1 cellular context compared by ENCODE assay signal in the genomic region with DNA sequence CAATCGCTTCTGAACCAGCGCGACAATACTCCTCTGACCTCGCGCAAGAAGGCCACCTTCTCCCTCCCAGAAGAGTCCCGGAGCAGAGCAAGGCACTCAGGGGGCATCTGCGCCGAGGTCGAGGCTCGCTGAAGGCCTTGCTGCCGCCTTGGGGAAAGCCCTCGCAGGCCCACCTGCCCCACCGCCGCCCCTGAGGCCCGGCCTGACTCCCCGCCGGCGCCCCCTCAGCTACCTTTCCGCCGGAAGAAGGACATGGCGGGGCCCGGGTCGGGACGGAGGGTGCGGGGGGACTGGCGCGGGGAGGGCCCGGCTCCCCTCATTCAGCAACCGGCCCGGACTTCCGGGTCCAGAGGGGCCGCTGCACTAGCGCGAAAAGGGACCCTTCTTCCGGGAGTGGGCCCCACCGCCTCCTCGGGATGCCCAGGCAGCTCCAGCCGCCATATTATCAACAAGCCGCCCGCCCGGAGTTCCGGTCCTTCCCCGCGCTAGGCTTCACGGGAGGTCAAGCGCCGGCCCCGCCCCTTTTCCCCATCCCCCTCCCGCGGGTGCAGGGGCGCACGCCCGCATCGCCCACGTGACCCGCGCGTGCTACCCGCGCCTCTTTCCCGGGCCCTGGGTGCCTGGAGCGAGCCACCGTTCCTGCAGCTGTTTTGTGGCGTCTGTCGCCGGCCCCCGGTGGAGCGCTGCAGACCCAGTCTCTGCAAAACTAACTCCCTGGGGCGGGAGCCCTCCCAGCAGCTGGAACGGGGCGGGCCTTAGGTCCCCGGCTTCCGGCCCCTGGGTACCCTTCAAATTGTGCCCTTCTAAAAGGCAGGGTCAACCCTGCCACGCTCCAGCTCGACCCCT.
TF ChIP-seq lines count a peak whose summit lies in the region.

A gene with protein sequence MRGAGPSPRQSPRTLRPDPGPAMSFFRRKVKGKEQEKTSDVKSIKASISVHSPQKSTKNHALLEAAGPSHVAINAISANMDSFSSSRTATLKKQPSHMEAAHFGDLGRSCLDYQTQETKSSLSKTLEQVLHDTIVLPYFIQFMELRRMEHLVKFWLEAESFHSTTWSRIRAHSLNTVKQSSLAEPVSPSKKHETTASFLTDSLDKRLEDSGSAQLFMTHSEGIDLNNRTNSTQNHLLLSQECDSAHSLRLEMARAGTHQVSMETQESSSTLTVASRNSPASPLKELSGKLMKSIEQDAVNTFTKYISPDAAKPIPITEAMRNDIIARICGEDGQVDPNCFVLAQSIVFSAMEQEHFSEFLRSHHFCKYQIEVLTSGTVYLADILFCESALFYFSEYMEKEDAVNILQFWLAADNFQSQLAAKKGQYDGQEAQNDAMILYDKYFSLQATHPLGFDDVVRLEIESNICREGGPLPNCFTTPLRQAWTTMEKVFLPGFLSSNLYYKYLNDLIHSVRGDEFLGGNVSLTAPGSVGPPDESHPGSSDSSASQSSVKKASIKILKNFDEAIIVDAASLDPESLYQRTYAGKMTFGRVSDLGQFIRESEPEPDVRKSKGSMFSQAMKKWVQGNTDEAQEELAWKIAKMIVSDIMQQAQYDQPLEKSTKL (minus strand): TSS at position 469 of the 846 bp plus-strand sequence. CDS start 149 bp downstream, at position 320.

TF ChIP-seq in H1, 55 proteins besides CTCF, POLR2A, EP300 and RAD21:
- TF ChIP-seq CEBPB (IDR thresholded peaks at IDR 0.05; ENCODE audit: low read depth, low read length) (no peak), POU5F1 (IDR thresholded peaks at IDR 0.05; ENCODE audit: low read depth, low read length) (no peak), GTF2F1 (IDR thresholded peaks at IDR 0.05; ENCODE audit: borderline replicate concordance, low read depth, low read length) (no peak), TAF7 (optimal IDR thresholded peaks at IDR 0.05; ENCODE audit: borderline replicate concordance, low read depth, low read length) (no peak), SP2 (IDR thresholded peaks at IDR 0.05; ENCODE audit: low read length) (no peak), RXRA (IDR thresholded peaks at IDR 0.05; ENCODE audit: insufficient read depth, low read depth, low read length) (no peak), SRF (IDR thresholded peaks at IDR 0.05; ENCODE audit: low read depth, low read length) (no peak), CREB1 (IDR thresholded peaks at IDR 0.05) (no peak; the same call in 1 of the 2 replicates), EGR1 (IDR thresholded peaks at IDR 0.05; ENCODE audit: borderline replicate concordance, low read depth, low read length) (no peak), CHD2 (IDR thresholded peaks at IDR 0.05; ENCODE audit: low read length) (0 out of 2 replicates have a peak, but pooled peaks have one; percentile 57), YY1 (IDR thresholded peaks at IDR 0.05; ENCODE audit: low read depth, low read length) (peak; percentile 91), KDM4A (IDR thresholded peaks at IDR 0.05; ENCODE audit: low read depth, low read length, severe bottlenecking) (no peak), BACH1 (IDR thresholded peaks at IDR 0.05; ENCODE audit: low read length) (no peak), HDAC2 (IDR thresholded peaks at IDR 0.05; ENCODE audit: borderline replicate concordance in 1 of 2, low read depth in 2 of 2, low read length in 2 of 2) (0 out of 4 replicates have a peak, but pooled peaks of 1 of the 2 experiments have one; percentile 26), ASH2L (IDR thresholded peaks at IDR 0.05; ENCODE audit: low read length) (peak; percentile 29), SP4 (IDR thresholded peaks at IDR 0.05; ENCODE audit: low read length) (no peak), CBX8 (IDR thresholded peaks at IDR 0.05; ENCODE audit: borderline replicate concordance, low read depth, low read length) (no peak), BRCA1 (IDR thresholded peaks at IDR 0.05; ENCODE audit: low read depth, low read length) (no peak), TCF12 (IDR thresholded peaks at IDR 0.05; ENCODE audit: low read depth, low read length) (no peak; the same call in 1 of the 2 replicates), EZH2 (IDR thresholded peaks at IDR 0.05; ENCODE audit: low read depth, low read length, severe bottlenecking) (no peak), PHF8 (conservative IDR thresholded peaks at IDR 0.05; ENCODE audit: low read depth, low read length) (peak; percentile 76), KDM1A (IDR thresholded peaks at IDR 0.05; ENCODE audit: borderline replicate concordance, low read length) (no peak), CHD1 (IDR thresholded peaks at IDR 0.05; ENCODE audit: low read depth, low read length) (no peak), NRF1 (IDR thresholded peaks at IDR 0.05; ENCODE audit: low read depth, low read length) (no peak), JUND (IDR thresholded peaks at IDR 0.05; ENCODE audit: low read length) (no peak), GABPA (IDR thresholded peaks at IDR 0.05; ENCODE audit: borderline replicate concordance, insufficient read depth, low read length) (peak; percentile 41; the same call in 1 of the 2 replicates), MAFK (IDR thresholded peaks at IDR 0.05; ENCODE audit: low read depth, low read length) (no peak), RBBP5 (IDR thresholded peaks at IDR 0.05; ENCODE audit: borderline replicate concordance, low read depth, low read length) (peak; percentile 66; the same call in 1 of the 2 replicates), SP1 (IDR thresholded peaks at IDR 0.05; ENCODE audit: low read depth, low read length) (peak; percentile 53), TEAD4 (IDR thresholded peaks at IDR 0.05; ENCODE audit: low read depth, low read length) (no peak), TBP (IDR thresholded peaks at IDR 0.05; ENCODE audit: low read depth, low read length) (peak; percentile 34; the same call in 1 of the 2 replicates), SIRT6 (IDR thresholded peaks at IDR 0.05; ENCODE audit: low read length) (no peak), RNF2 (IDR thresholded peaks at IDR 0.05; ENCODE audit: borderline replicate concordance, low read depth, low read length, missing control alignments, poor library complexity, severe bottlenecking) (no peak), POLR2AphosphoS5 (IDR thresholded peaks at IDR 0.05; ENCODE audit: low read depth, low read length) (peak; percentile 72; the same call in 1 of the 2 replicates), JUN (IDR thresholded peaks at IDR 0.05; ENCODE audit: low read depth, low read length) (no peak), TAF1 (IDR thresholded peaks at IDR 0.05; ENCODE audit: low read depth, low read length) (peak; percentile 74), SIN3A (conservative IDR thresholded peaks at IDR 0.05 in 1 of 2, IDR thresholded peaks at IDR 0.05 in 1 of 2; ENCODE audit: low read depth in 1 of 2, low read length in 2 of 2) (peak; percentile 47 to 59; a peak in 2 of 4 replicates)
- TF ChIP-seq, protein P1, sequence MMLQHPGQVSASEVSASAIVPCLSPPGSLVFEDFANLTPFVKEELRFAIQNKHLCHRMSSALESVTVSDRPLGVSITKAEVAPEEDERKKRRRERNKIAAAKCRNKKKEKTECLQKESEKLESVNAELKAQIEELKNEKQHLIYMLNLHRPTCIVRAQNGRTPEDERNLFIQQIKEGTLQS (IDR thresholded peaks at IDR 0.05; ENCODE audit: insufficient read depth, low read depth, low read length) = peak; percentile 71; the same call in 1 of the 2 replicates
- TF ChIP-seq, protein P2, sequence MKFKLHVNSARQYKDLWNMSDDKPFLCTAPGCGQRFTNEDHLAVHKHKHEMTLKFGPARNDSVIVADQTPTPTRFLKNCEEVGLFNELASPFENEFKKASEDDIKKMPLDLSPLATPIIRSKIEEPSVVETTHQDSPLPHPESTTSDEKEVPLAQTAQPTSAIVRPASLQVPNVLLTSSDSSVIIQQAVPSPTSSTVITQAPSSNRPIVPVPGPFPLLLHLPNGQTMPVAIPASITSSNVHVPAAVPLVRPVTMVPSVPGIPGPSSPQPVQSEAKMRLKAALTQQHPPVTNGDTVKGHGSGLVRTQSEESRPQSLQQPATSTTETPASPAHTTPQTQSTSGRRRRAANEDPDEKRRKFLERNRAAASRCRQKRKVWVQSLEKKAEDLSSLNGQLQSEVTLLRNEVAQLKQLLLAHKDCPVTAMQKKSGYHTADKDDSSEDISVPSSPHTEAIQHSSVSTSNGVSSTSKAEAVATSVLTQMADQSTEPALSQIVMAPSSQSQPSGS (IDR thresholded peaks at IDR 0.05; ENCODE audit: low read length) = no peak
- TF ChIP-seq, protein P3, sequence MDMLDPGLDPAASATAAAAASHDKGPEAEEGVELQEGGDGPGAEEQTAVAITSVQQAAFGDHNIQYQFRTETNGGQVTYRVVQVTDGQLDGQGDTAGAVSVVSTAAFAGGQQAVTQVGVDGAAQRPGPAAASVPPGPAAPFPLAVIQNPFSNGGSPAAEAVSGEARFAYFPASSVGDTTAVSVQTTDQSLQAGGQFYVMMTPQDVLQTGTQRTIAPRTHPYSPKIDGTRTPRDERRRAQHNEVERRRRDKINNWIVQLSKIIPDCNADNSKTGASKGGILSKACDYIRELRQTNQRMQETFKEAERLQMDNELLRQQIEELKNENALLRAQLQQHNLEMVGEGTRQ (IDR thresholded peaks at IDR 0.05; ENCODE audit: low read length) = peak; percentile 89
- TF ChIP-seq, protein P4, sequence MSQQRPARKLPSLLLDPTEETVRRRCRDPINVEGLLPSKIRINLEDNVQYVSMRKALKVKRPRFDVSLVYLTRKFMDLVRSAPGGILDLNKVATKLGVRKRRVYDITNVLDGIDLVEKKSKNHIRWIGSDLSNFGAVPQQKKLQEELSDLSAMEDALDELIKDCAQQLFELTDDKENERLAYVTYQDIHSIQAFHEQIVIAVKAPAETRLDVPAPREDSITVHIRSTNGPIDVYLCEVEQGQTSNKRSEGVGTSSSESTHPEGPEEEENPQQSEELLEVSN (IDR thresholded peaks at IDR 0.05) = peak; percentile 96
- TF ChIP-seq, protein P5, sequence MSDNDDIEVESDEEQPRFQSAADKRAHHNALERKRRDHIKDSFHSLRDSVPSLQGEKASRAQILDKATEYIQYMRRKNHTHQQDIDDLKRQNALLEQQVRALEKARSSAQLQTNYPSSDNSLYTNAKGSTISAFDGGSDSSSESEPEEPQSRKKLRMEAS (IDR thresholded peaks at IDR 0.05) = peak; percentile 95
TF ChIP-seq in H1: peak in this region for 16.
